ENCODE assay signal across 1 cellular context in genomic region chr2:73255007-73255644, GRCh38.
TF ChIP-seq lines count a peak whose summit lies in the region.

No MANE protein-coding gene starts in this region.

TF ChIP-seq in HepG2, 621 proteins besides CTCF, POLR2A, EP300 and RAD21 (continued from another document and continues in another):
- TF ChIP-seq FOXO4 (CRISPR knock-in tag; conservative IDR thresholded peaks at IDR 0.05) (no peak), ZNF331 (CRISPR knock-in tag; IDR thresholded peaks at IDR 0.05) (no peak), ZNF549 (CRISPR knock-in tag; IDR thresholded peaks at IDR 0.05) (no peak), ZNF775 (CRISPR knock-in tag; IDR thresholded peaks at IDR 0.05; ENCODE audit: borderline replicate concordance) (no peak), IKZF1 (IDR thresholded peaks at IDR 0.05) (no peak), MBD4 (IDR thresholded peaks at IDR 0.05; ENCODE audit: borderline replicate concordance, low read length) (no peak), ZNF83 (CRISPR knock-in tag; IDR thresholded peaks at IDR 0.05; ENCODE audit: borderline replicate concordance) (no peak), MLX (CRISPR knock-in tag; IDR thresholded peaks at IDR 0.05) (no peak), ZC3H13 (CRISPR knock-in tag; IDR thresholded peaks at IDR 0.05) (0 out of 2 replicates have a peak, but pooled peaks have one; percentile 12), SP1 (IDR thresholded peaks at IDR 0.05) (no peak), SP1 (CRISPR knock-in tag; IDR thresholded peaks at IDR 0.05) (no peak), ZNF615 (CRISPR knock-in tag; IDR thresholded peaks at IDR 0.05; ENCODE audit: borderline replicate concordance) (0 out of 2 replicates have a peak, but pooled peaks have one; percentile 34), ZKSCAN8 (CRISPR knock-in tag; IDR thresholded peaks at IDR 0.05; ENCODE audit: borderline replicate concordance) (no peak), TMF1 (CRISPR knock-in tag; IDR thresholded peaks at IDR 0.05; ENCODE audit: low read depth) (no peak), SIN3A (IDR thresholded peaks at IDR 0.05; ENCODE audit: borderline replicate concordance, low read depth, low read length) (no peak), SYNCRIP (IDR thresholded peaks at IDR 0.05; ENCODE audit: insufficient read depth, low read depth, low read length) (no peak), ZNF343 (CRISPR knock-in tag; IDR thresholded peaks at IDR 0.05) (no peak), ZNF703 (CRISPR knock-in tag; IDR thresholded peaks at IDR 0.05; ENCODE audit: borderline replicate concordance) (no peak), ZZZ3 (CRISPR knock-in tag; IDR thresholded peaks at IDR 0.05; ENCODE audit: borderline replicate concordance) (no peak), FUBP1 (CRISPR knock-in tag; IDR thresholded peaks at IDR 0.05; ENCODE audit: borderline replicate concordance) (no peak), ZKSCAN1 (IDR thresholded peaks at IDR 0.05; ENCODE audit: low read length) (no peak), TOPORS (CRISPR knock-in tag; IDR thresholded peaks at IDR 0.05) (0 out of 2 replicates have a peak, but pooled peaks have one; percentile 25), DNMT3B (CRISPR knock-in tag; conservative IDR thresholded peaks at IDR 0.05) (no peak), RCOR2 (CRISPR knock-in tag; IDR thresholded peaks at IDR 0.05) (no peak), AGO2 (optimal IDR thresholded peaks at IDR 0.05; ENCODE audit: low read depth, low read length) (peak; percentile 93), ZNF24 (IDR thresholded peaks at IDR 0.05) (no peak), ZNF691 (CRISPR knock-in tag; IDR thresholded peaks at IDR 0.05; ENCODE audit: borderline replicate concordance, low read depth) (no peak), ZNF362 (CRISPR knock-in tag; IDR thresholded peaks at IDR 0.05; ENCODE audit: borderline replicate concordance) (no peak), NFIB (CRISPR knock-in tag; IDR thresholded peaks at IDR 0.05; ENCODE audit: borderline replicate concordance) (no peak), ZNF142 (CRISPR knock-in tag; IDR thresholded peaks at IDR 0.05) (0 out of 2 replicates have a peak, but pooled peaks have one; percentile 45), RERE (CRISPR knock-in tag; IDR thresholded peaks at IDR 0.05; ENCODE audit: low read depth) (no peak), PBX3 (CRISPR knock-in tag; IDR thresholded peaks at IDR 0.05; ENCODE audit: borderline replicate concordance) (no peak), NR2F2 (IDR thresholded peaks at IDR 0.05; ENCODE audit: borderline replicate concordance, low read depth) (no peak), ARHGAP35 (CRISPR knock-in tag; IDR thresholded peaks at IDR 0.05; ENCODE audit: borderline replicate concordance) (no peak), MAFF (IDR thresholded peaks at IDR 0.05; ENCODE audit: low read depth, low read length) (no peak), KDM1A (CRISPR knock-in tag; IDR thresholded peaks at IDR 0.05) (no peak), SRF (IDR thresholded peaks at IDR 0.05; ENCODE audit: low read depth, low read length) (no peak), ONECUT2 (CRISPR knock-in tag; IDR thresholded peaks at IDR 0.05) (no peak), SRY (CRISPR knock-in tag; IDR thresholded peaks at IDR 0.05) (no peak), ARNTL (CRISPR knock-in tag; IDR thresholded peaks at IDR 0.05) (no peak), WIZ (CRISPR knock-in tag; IDR thresholded peaks at IDR 0.05) (no peak), RARA (CRISPR knock-in tag; IDR thresholded peaks at IDR 0.05) (no peak), CCDC6 (CRISPR knock-in tag; IDR thresholded peaks at IDR 0.05) (0 out of 2 replicates have a peak, but pooled peaks have one; percentile 53), CEBPB (IDR thresholded peaks at IDR 0.05; ENCODE audit: borderline replicate concordance, low read depth, low read length) (no peak), RAD51 (IDR thresholded peaks at IDR 0.05; ENCODE audit: borderline replicate concordance) (no peak), ZNF607 (CRISPR knock-in tag; IDR thresholded peaks at IDR 0.05; ENCODE audit: borderline replicate concordance) (no peak), NR3C1 (CRISPR knock-in tag; IDR thresholded peaks at IDR 0.05) (no peak), TGIF2 (CRISPR knock-in tag; IDR thresholded peaks at IDR 0.05) (no peak), HNRNPLL (IDR thresholded peaks at IDR 0.05; ENCODE audit: low read depth, low read length, poor library complexity, severe bottlenecking) (no peak), ZNF768 (CRISPR knock-in tag; IDR thresholded peaks at IDR 0.05) (peak; percentile 54; the same call in 1 of the 2 replicates), ZNF333 (CRISPR knock-in tag; IDR thresholded peaks at IDR 0.05; ENCODE audit: borderline replicate concordance) (no peak), ZNF598 (CRISPR knock-in tag; IDR thresholded peaks at IDR 0.05; ENCODE audit: borderline replicate concordance) (no peak), CREB1 (IDR thresholded peaks at IDR 0.05) (no peak), CREB1 (CRISPR knock-in tag; IDR thresholded peaks at IDR 0.05) (no peak)
